In the genomic region with DNA sequence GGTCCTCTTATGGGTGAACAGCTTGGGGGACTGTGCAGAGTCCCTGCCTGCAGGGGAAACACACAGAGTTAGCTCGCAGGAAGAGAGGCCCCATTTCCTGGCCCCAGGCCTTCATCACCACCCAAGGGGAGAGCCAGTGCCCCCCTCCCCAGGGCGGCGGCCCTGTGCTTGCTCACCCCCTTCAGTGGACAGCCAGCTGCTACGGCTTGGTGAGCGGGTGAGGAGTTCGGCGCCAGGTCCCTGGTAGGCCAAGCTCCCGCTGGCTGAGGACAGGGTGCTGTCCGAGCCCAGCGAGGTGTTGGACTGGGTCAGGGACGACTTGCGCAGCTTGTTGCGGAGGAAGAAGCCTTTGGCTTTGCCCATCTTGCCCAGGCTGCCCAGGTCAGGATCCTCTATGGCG, we compare ENCODE assay signal across 24 cellular contexts. TPM values are rescaled to one million over a fixed set of nuclear protein-coding genes. Genes with fewer than 3 reads are reported as not detected.
DNase-seq lines count a peak whose midpoint lies in the region; ATAC-seq and TF ChIP-seq lines count a peak whose summit lies in the region.
"Had no signal": no experiment of that assay in that cellular context is flagged by ENCODE, and none has a peak within 500 bp of the region (broad histone marks: within the 10 kb centered on the region; RNA-seq: fewer than 3 reads in every experiment).

No MANE protein-coding gene starts in this region.

- peak overlapping the region; percentile 94 for H3K27ac Mint-ChIP-seq in chondrocyte (ENCODE audit: unreplicated experiment)
- H3K27ac Mint-ChIP-seq in natural killer cell treated with Interleukin-12 subunit alpha and Interleukin-12 subunit beta and Interleukin-15 and Interleukin-18, amount 100 ng/mL, for 72 hours, result no peak overlapping the region
- H3K27ac Mint-ChIP-seq: activated naive CD8-positive, alpha-beta T cell; activated T-helper 2 cell treated with anti-CD3 and anti-CD28 coated beads, Interferon-gamma antibody, Interleukin-2, Interleukin-4, amounts not matched to agents 10 μg/mL and 5 μg/mL and 100 μg/mL, durations not matched to agents 14 hours and 24 hours and 36 hours; stimulated activated naive CD8-positive, alpha-beta T cell treated with anti-CD3 and anti-CD28 coated beads, Interleukin-15, Interleukin-2, amounts not matched to agents 100 ng/mL and 50 ng/mL, for 24 hours had no signal

- no peaks in the 10 kb centered on the region for H3K27me3 ChIP-seq in heart left ventricle
- H3K27me3 ChIP-seq in neuronal stem cell (ENCODE audit: control insufficient read depth in 3 of 3, insufficient read depth in 3 of 3, low read depth in 1 of 3, low read length in 3 of 3), result no peaks in the 10 kb centered on the region
- H3K27me3 ChIP-seq in tibial artery, result no peaks in the 10 kb centered on the region
- no peaks in the 10 kb centered on the region for H3K27me3 ChIP-seq in SJCRH30
- H3K27me3 ChIP-seq: BE2C, esophagus muscularis mucosa, upper lobe of left lung had no signal

- no peak overlapping the region for H2BK5ac ChIP-seq in neuronal stem cell (ENCODE audit: low read length)

- H3K79me1 ChIP-seq in neuronal stem cell (ENCODE audit: low read depth, low read length), result peaks cover 2% of the 10 kb centered on the region

- no peaks in the 10 kb centered on the region for H3K9me3 ChIP-seq in heart left ventricle
- no peaks in the 10 kb centered on the region for H3K9me3 ChIP-seq in neuronal stem cell (replicated peaks in 1 of 2; ENCODE audit: control insufficient read depth in 2 of 2, insufficient read depth in 1 of 2, low read depth in 1 of 2, low read length in 2 of 2)
- no peaks in the 10 kb centered on the region for H3K9me3 ChIP-seq in tibial artery
- no peaks in the 10 kb centered on the region for H3K9me3 ChIP-seq in SJCRH30 (replicated peaks)
- H3K9me3 ChIP-seq: BE2C, esophagus muscularis mucosa, upper lobe of left lung had no signal

- 92 to 97% (median 96%) methylated on average over 12 to 14 of the region's 14 CpGs for WGBS in heart left ventricle, 4 donors
- whole genome bisulfite sequencing in neuronal stem cell (ENCODE audit: extremely low coverage in 2 of 2, insufficient read length in 2 of 2, insufficient replicate concordance in 1 of 2), 2 donors, result no CpG with 5 or more reads among the region's 14 CpGs

- no peak overlapping the region for H3K23ac ChIP-seq in neuronal stem cell (ENCODE audit: low read depth, low read length, poor library complexity)

- no peak overlapping the region for H3K4me2 ChIP-seq in neuronal stem cell (ENCODE audit: insufficient read depth, low read length, poor library complexity, severe bottlenecking)
- H3K4me2 ChIP-seq: KMS-11 had no signal

- H3K9ac ChIP-seq in neuronal stem cell (ENCODE audit: low read depth, low read length, poor library complexity), result peak overlapping the region; percentile 31
- H3K9ac ChIP-seq: KMS-11 had no signal

- no peak overlapping the region for H3K4me3 Mint-ChIP-seq in chondrocyte (ENCODE audit: unreplicated experiment)
- no peak overlapping the region for H3K4me3 Mint-ChIP-seq in natural killer cell treated with Interleukin-12 subunit alpha and Interleukin-12 subunit beta and Interleukin-15 and Interleukin-18, amount 100 ng/mL, for 72 hours
- H3K4me3 Mint-ChIP-seq: activated naive CD8-positive, alpha-beta T cell; stimulated activated naive CD8-positive, alpha-beta T cell treated with anti-CD3 and anti-CD28 coated beads, Interleukin-15, Interleukin-2, amounts not matched to agents 100 ng/mL and 50 ng/mL, for 24 hours; T-helper 17 cell had no signal

- H2AFZ ChIP-seq in neuronal stem cell (ENCODE audit: low read length), result no peak overlapping the region

- peaks cover 87% of the 10 kb centered on the region for H3K4me1 Mint-ChIP-seq in chondrocyte (ENCODE audit: low read depth)
- peaks cover 7% of the 10 kb centered on the region in 2 donors for H3K4me1 Mint-ChIP-seq in natural killer cell treated with Interleukin-12 subunit alpha and Interleukin-12 subunit beta and Interleukin-15 and Interleukin-18, amount 100 ng/mL, for 72 hours (ENCODE audit: low read depth in 2 of 2)

- no peak for DNase-seq in heart left ventricle
- no peak for DNase-seq in Right ventricle myocardium inferior (ENCODE audit: missing footprints)
- DNase-seq in chondrocyte (ENCODE audit: low spot score), result no peak
- DNase-seq in neuronal stem cell (ENCODE audit: low spot score), result no peak
- no peak for DNase-seq in tibial artery
- DNase-seq in SJCRH30, result no peak
- no peak for DNase-seq in natural killer cell treated with Interleukin-12 subunit alpha and Interleukin-12 subunit beta and Interleukin-15 and Interleukin-18, amount 100 ng/mL, for 72 hours (ENCODE audit: low spot score)
- DNase-seq in NCI-H2081 treated with DMSO at 0.1 percent for 48 hours (lab: John Stamatoyannopoulos, UW), result no peak
- DNase-seq: BE2C; DND-41; effector memory CD4-positive, alpha-beta T cell; NCI-H1694; NCI-H82; SHP77 treated with DMSO at 0.1 percent for 48 hours; stimulated activated CD4-positive, alpha-beta T cell treated with anti-CD3 and anti-CD28 coated beads, Interleukin-12 subunit alpha, Interleukin-12 subunit beta, amount 100 ng/mL, for 4 hours; stimulated activated CD4-positive, alpha-beta T cell treated with anti-CD3 and anti-CD28 coated beads, Interleukin-4, amount 100 ng/mL, for 4 hours; T-helper 17 cell; upper lobe of left lung; WERI-Rb-1 had no signal

- H3K36me3 Mint-ChIP-seq in chondrocyte (ENCODE audit: low read depth), result peaks cover 5% of the 10 kb centered on the region
- no peaks in the 10 kb centered on the region for H3K36me3 Mint-ChIP-seq in natural killer cell treated with Interleukin-12 subunit alpha and Interleukin-12 subunit beta and Interleukin-15 and Interleukin-18, amount 100 ng/mL, for 72 hours
- H3K36me3 Mint-ChIP-seq: activated naive CD8-positive, alpha-beta T cell had no signal

- H3K4me3 ChIP-seq in heart left ventricle (no peak overlapping the region), neuronal stem cell (ENCODE audit: low read length in 2 of 2) (no peak overlapping the region), tibial artery (no peak overlapping the region), SJCRH30 (no peak overlapping the region)
- H3K4me3 ChIP-seq: esophagus muscularis mucosa, upper lobe of left lung had no signal

- TF ChIP-seq CTCF in heart left ventricle (IDR thresholded peaks at IDR 0.05) (no peak), chondrocyte (IDR thresholded peaks at IDR 0.05) (no peak), tibial artery (IDR thresholded peaks at IDR 0.05) (no peak)

- no peak overlapping the region for H4K91ac ChIP-seq in neuronal stem cell (ENCODE audit: low read depth, low read length, poor library complexity)

- H2BK120ac ChIP-seq in neuronal stem cell (ENCODE audit: low read depth, low read length), result no peak overlapping the region

- no peaks in the 10 kb centered on the region for H3K27me3 Mint-ChIP-seq in chondrocyte (ENCODE audit: low read depth)
- H3K27me3 Mint-ChIP-seq in natural killer cell treated with Interleukin-12 subunit alpha and Interleukin-12 subunit beta and Interleukin-15 and Interleukin-18, amount 100 ng/mL, for 72 hours, result no peaks in the 10 kb centered on the region
- H3K27me3 Mint-ChIP-seq: activated naive CD8-positive, alpha-beta T cell; stimulated activated naive CD8-positive, alpha-beta T cell treated with anti-CD3 and anti-CD28 coated beads, Interleukin-15, Interleukin-2, amounts not matched to agents 100 ng/mL and 50 ng/mL, for 24 hours; T-helper 17 cell had no signal

- intact Hi-C loops in heart left ventricle (cut with DNase I) (loop anchor here in 7 of 10 donors (5.0 to 10.0 kb wide), 3 partner anchors 89 to 196 kb away; no protein-coding TSS in a partner anchor), Right ventricle myocardium inferior (cut with DNase I) (no loop called here), tibial artery (cut with DNase I; ENCODE audit: low total_unique reads) (no loop called here)

- H3K27ac ChIP-seq in heart left ventricle (peak overlapping the region in 7 of 12 donors; percentile 22 to 74 (median 64)), neuronal stem cell (replicated peaks; ENCODE audit: low read length) (no peak overlapping the region), tibial artery (peak overlapping the region; percentile 46 to 66), SJCRH30 (no peak overlapping the region)
- H3K27ac ChIP-seq: KMS-11, WERI-Rb-1 had no signal

- no peak overlapping the region for H2AK5ac ChIP-seq in neuronal stem cell (ENCODE audit: low read depth, low read length)

- no peak overlapping the region for H3K4ac ChIP-seq in neuronal stem cell (ENCODE audit: low read length)

- H3K18ac ChIP-seq in neuronal stem cell (ENCODE audit: low read length), result peak overlapping the region; percentile 49

- no peak overlapping the region for H2BK12ac ChIP-seq in neuronal stem cell (ENCODE audit: low read length)

- H3K4me1 ChIP-seq in heart left ventricle (peaks cover 3 to 69% (median 36%) of the 10 kb centered on the region in 12 donors), neuronal stem cell (ENCODE audit: control insufficient read depth in 2 of 2, insufficient read depth in 1 of 2, low read depth in 1 of 2, low read length in 2 of 2) (peaks cover 10 to 12% of the 10 kb centered on the region in 2 donors), tibial artery (peaks cover 0 to 96% (median 73%) of the 10 kb centered on the region in 4 donors), SJCRH30 (peaks cover 9% of the 10 kb centered on the region; the same call in 1 of the 2 replicates)
- H3K4me1 ChIP-seq: BE2C had no signal

- ATAC-seq in heart left ventricle, result no peak
- ATAC-seq in Right ventricle myocardium inferior, result no peak
- ATAC-seq in natural killer cell treated with Interleukin-12 subunit alpha and Interleukin-12 subunit beta and Interleukin-15 and Interleukin-18, amount 100 ng/mL, for 72 hours, result no peak
- ATAC-seq: T-helper 17 cell had no signal

- H2BK15ac ChIP-seq in neuronal stem cell (ENCODE audit: low read length), result no peak overlapping the region

- no peak overlapping the region for H3K14ac ChIP-seq in neuronal stem cell (ENCODE audit: low read length)

- no peak overlapping the region for H4K8ac ChIP-seq in neuronal stem cell (ENCODE audit: low read depth, low read length)

- H3K36me3 ChIP-seq in heart left ventricle, result peaks cover 0 to 35% (median 18%) of the 10 kb centered on the region in 9 donors
- peaks cover 0 to 4% of the 10 kb centered on the region in 2 donors for H3K36me3 ChIP-seq in neuronal stem cell (replicated peaks in 1 of 2; ENCODE audit: control insufficient read depth in 2 of 2, insufficient read depth in 2 of 2, low read length in 2 of 2)
- peaks cover 0 to 48% (median 27%) of the 10 kb centered on the region in 3 donors for H3K36me3 ChIP-seq in tibial artery
- no peaks in the 10 kb centered on the region for H3K36me3 ChIP-seq in SJCRH30
- H3K36me3 ChIP-seq: BE2C had no signal

- no peaks in the 10 kb centered on the region for H3K9me3 Mint-ChIP-seq in chondrocyte (ENCODE audit: low read depth)
- H3K9me3 Mint-ChIP-seq in natural killer cell treated with Interleukin-12 subunit alpha and Interleukin-12 subunit beta and Interleukin-15 and Interleukin-18, amount 100 ng/mL, for 72 hours, result no peaks in the 10 kb centered on the region
- H3K9me3 Mint-ChIP-seq: activated T-helper 2 cell treated with anti-CD3 and anti-CD28 coated beads, Interferon-gamma antibody, Interleukin-2, Interleukin-4, amounts not matched to agents 10 μg/mL and 5 μg/mL and 100 μg/mL, durations not matched to agents 14 hours and 24 hours and 36 hours; stimulated activated naive CD8-positive, alpha-beta T cell treated with anti-CD3 and anti-CD28 coated beads, Interleukin-15, Interleukin-2, amounts not matched to agents 100 ng/mL and 50 ng/mL, for 24 hours had no signal

- TF ChIP-seq POLR2A in heart left ventricle (IDR thresholded peaks at IDR 0.05), result no peak

RNA-seq across cellular contexts. Expression of a gene that starts 17.2 kb away (rescaled TPM):
- 10 to 100 TPM in 3 of 9 donors, 1 to 10 TPM in 6; 6.0 to 12.5 (median 9.1) TPM for total RNA-seq in heart left ventricle
- polyA plus RNA-seq in heart left ventricle, result 1 to 10 TPM; 7.1 to 8.2 TPM
- total RNA-seq in Right ventricle myocardium inferior, result 9.6 TPM
- total RNA-seq in chondrocyte, result 10.6 to 18.1 TPM (median 13.5 TPM) in 3 replicates
- 2.9 TPM for polyA plus RNA-seq in neuronal stem cell (2013, experiment 1 of 2)
- polyA plus RNA-seq in neuronal stem cell (2013, experiment 2 of 2), result 3.1 TPM
- 17.0 and 20.5 TPM in 2 replicates for total RNA-seq in SJCRH30 (2014; rRNA removed; shearing (Covaris generic))
- total RNA-seq in natural killer cell treated with Interleukin-12 subunit alpha and Interleukin-12 subunit beta and Interleukin-15 and Interleukin-18, amount 100 ng/mL, for 72 hours, result 10 to 100 TPM; 27.3 to 32.4 TPM

RNA-seq across cellular contexts. Expression of a gene that starts 24.0 kb away (rescaled TPM):
- total RNA-seq in heart left ventricle (10 to 100 TPM; 18.6 to 43.7 (median 24.8) TPM), Right ventricle myocardium inferior (19.0 TPM), chondrocyte (39.8 to 54.7 TPM (median 53.1 TPM) in 3 replicates)
- 10 to 100 TPM; 10.7 to 50.7 TPM for polyA plus RNA-seq in heart left ventricle
- polyA plus RNA-seq in neuronal stem cell (2013, experiment 1 of 2), result 8.1 TPM
- 7.9 TPM for polyA plus RNA-seq in neuronal stem cell (2013, experiment 2 of 2)
- total RNA-seq in SJCRH30 (2014; rRNA removed; shearing (Covaris generic)), result 7.9 and 8.1 TPM in 2 replicates
- total RNA-seq in natural killer cell treated with Interleukin-12 subunit alpha and Interleukin-12 subunit beta and Interleukin-15 and Interleukin-18, amount 100 ng/mL, for 72 hours, result 10 to 100 TPM in 1 of 2 donors, 1 to 10 TPM in 1; 8.8 to 15.7 TPM

Comparison
In these comparisons a context has a peak if more than half of its experiments do, and no peak if none do; other contexts are left out.
1. intact Hi-C loops: an anchor here in heart left ventricle (5.0 to 10.0 kb wide); none called in Right ventricle myocardium inferior and tibial artery.
2. H3K27ac ChIP-seq: peak in heart left ventricle (7 of 12) and tibial artery (2 of 2); none in neuronal stem cell (single experiment) and SJCRH30 (single experiment).